25 cellular contexts compared by ENCODE assay signal in genomic region chr4:98905834-98906233, GRCh38. TPM values are rescaled to one million over a fixed set of nuclear protein-coding genes. Genes with fewer than 3 reads are reported as not detected.
A peak's percentile ranks its signal among the peaks of the same experiment; 100 is the strongest.
DNase-seq lines count a peak whose midpoint lies in the region; ATAC-seq and TF ChIP-seq lines count a peak whose summit lies in the region.
"Had no signal": no experiment of that assay in that cellular context is flagged by ENCODE, and none has a peak within 500 bp of the region (broad histone marks: within the 10 kb centered on the region; RNA-seq: fewer than 3 reads in every experiment).

No MANE protein-coding gene starts in this region.

- DNase-seq in AG10803 (ENCODE audit: low read depth) (peak; percentile 36), GM23338 (ENCODE audit: low spot score) (no peak), astrocyte of the hippocampus (ENCODE audit: low read depth, low spot score) (peak; percentile 36), iris pigment epithelial cell (ENCODE audit: low read depth) (peak; percentile 56), NCI-H1417 (lab: John Stamatoyannopoulos, UW) (no peak)
- DNase-seq in stimulated activated CD4-positive, alpha-beta T cell treated with anti-CD3 and anti-CD28 coated beads, Interleukin-1b, Interleukin-23, amount 100 ng/mL, for 48 hours: no peak
- no peak for DNase-seq in naive thymus-derived CD8-positive, alpha-beta T cell
- DNase-seq: activated CD4-positive, CD25-positive, alpha-beta regulatory T cell treated with anti-CD3 and anti-CD28 coated beads, Interleukin-2, amount 50 U/mL, for 72 hours; activated CD8-positive, alpha-beta T cell treated with anti-CD3 and anti-CD28 coated beads for 36 hours; activated naive CD4-positive, alpha-beta T cell; aorta; DMS153; effector memory CD4-positive, alpha-beta T cell; Karpas-422; mammary epithelial cell; MV-4-11; NCI-H1694; NCI-H774; occipital lobe; stimulated activated CD4-positive, alpha-beta T cell treated with anti-CD3 and anti-CD28 coated beads, Interleukin-12 subunit alpha, Interleukin-12 subunit beta, amount 100 ng/mL, for 4 hours; stimulated activated CD8-positive, alpha-beta memory T cell treated with anti-CD3 and anti-CD28 coated beads, Interleukin-4, amount 100 ng/mL, for 48 hours; upper lobe of left lung had no signal

- H3K27me3 ChIP-seq in GM23338 (ENCODE audit: insufficient read depth): no peaks in the 10 kb centered on the region
- H3K27me3 ChIP-seq: esophagus muscularis mucosa, upper lobe of left lung had no signal

- no peaks in the 10 kb centered on the region for H3K9me2 ChIP-seq in GM23338 (ENCODE audit: insufficient read depth)

- no peak overlapping the region for H3K27ac ChIP-seq in GM23338 (ENCODE audit: low read depth)
- H3K27ac ChIP-seq: esophagus muscularis mucosa, upper lobe of left lung had no signal

- ATAC-seq in GM23338: no peak
- no peak for ATAC-seq in GM21381 (IDR thresholded peaks at IDR 0.05; ENCODE audit: unreplicated experiment)
- no peak for ATAC-seq in naive thymus-derived CD8-positive, alpha-beta T cell
- ATAC-seq: activated CD8-positive, alpha-beta T cell treated with anti-CD3 and anti-CD28 coated beads for 36 hours; Right ventricle myocardium inferior had no signal

- peak overlapping the region; percentile 13; the same call in 1 of the 2 replicates for H3K27ac Mint-ChIP-seq in GM23338
- H3K27ac Mint-ChIP-seq in naive thymus-derived CD8-positive, alpha-beta T cell: peak overlapping the region in 3 of 10 donors; percentile 8 to 73 (median 35)

- H3F3A ChIP-seq in GM23338 (replicated peaks; ENCODE audit: low read depth): no peaks in the 10 kb centered on the region

- peaks cover 3% of the 10 kb centered on the region for H3K27me3 Mint-ChIP-seq in GM23338 (ENCODE audit: insufficient read depth, low read depth, poor library complexity)
- no peaks in the 10 kb centered on the region for H3K27me3 Mint-ChIP-seq in naive thymus-derived CD8-positive, alpha-beta T cell
- H3K27me3 Mint-ChIP-seq: activated CD8-positive, alpha-beta T cell treated with anti-CD3 and anti-CD28 coated beads for 36 hours had no signal

- peaks cover 76% of the 10 kb centered on the region for H4K20me1 ChIP-seq in GM23338 (replicated peaks; ENCODE audit: insufficient read depth)

- H3K36me3 Mint-ChIP-seq in GM23338 (ENCODE audit: low read depth): peaks cover 21% of the 10 kb centered on the region
- peaks cover 0 to 36% (median 21%) of the 10 kb centered on the region in 3 donors for H3K36me3 Mint-ChIP-seq in naive thymus-derived CD8-positive, alpha-beta T cell

- H3K4me2 ChIP-seq in GM23338: 0 out of 2 replicates have a peak overlapping the region, but pooled peaks have one; percentile 12

- no peak overlapping the region for H2AFZ ChIP-seq in GM23338

- 0 out of 2 replicates have a peak, but pooled peaks cover 6% of the 10 kb centered on the region for H3K36me3 ChIP-seq in GM23338 (ENCODE audit: insufficient read depth)

- no peak overlapping the region for H3K4me3 Mint-ChIP-seq in GM23338
- H3K4me3 Mint-ChIP-seq in naive thymus-derived CD8-positive, alpha-beta T cell: peak overlapping the region in 1 of 10 donors; percentile 33
- H3K4me3 Mint-ChIP-seq: activated CD8-positive, alpha-beta T cell treated with anti-CD3 and anti-CD28 coated beads for 36 hours had no signal

- H3K4me1 ChIP-seq in GM23338 (ENCODE audit: insufficient read depth): peaks cover 45% of the 10 kb centered on the region

- H3K4me1 Mint-ChIP-seq in GM23338: peaks cover 50% of the 10 kb centered on the region
- peaks cover 32 to 80% (median 76%) of the 10 kb centered on the region in 4 donors for H3K4me1 Mint-ChIP-seq in naive thymus-derived CD8-positive, alpha-beta T cell

- H3K9me3 Mint-ChIP-seq in GM23338: no peaks in the 10 kb centered on the region
- H3K9me3 Mint-ChIP-seq in naive thymus-derived CD8-positive, alpha-beta T cell: no peaks in the 10 kb centered on the region
- H3K9me3 Mint-ChIP-seq: activated CD8-positive, alpha-beta T cell treated with anti-CD3 and anti-CD28 coated beads for 36 hours had no signal

- H3K79me2 ChIP-seq in GM23338 (replicated peaks; ENCODE audit: insufficient read depth): peaks cover 100% of the 10 kb centered on the region

- POLR2A ChIA-PET in naive thymus-derived CD8-positive, alpha-beta T cell (lab: Charles Lee): no interaction called here

- TF ChIP-seq CTCF in AG10803 (conservative IDR thresholded peaks at IDR 0.05; ENCODE audit: low read length) (no peak), GM23338 (conservative IDR thresholded peaks at IDR 0.05; ENCODE audit: low read depth in 2 of 2) (no peak)

- H3K4me3 ChIP-seq in AG10803 (ENCODE audit: low read length): no peak overlapping the region
- no peak overlapping the region for H3K4me3 ChIP-seq in GM23338
- H3K4me3 ChIP-seq: esophagus muscularis mucosa, upper lobe of left lung had no signal

TF ChIP-seq in GM23338, 12 proteins besides CTCF, POLR2A, EP300 and RAD21:
- no peak for TF ChIP-seq EZH2phosphoT487 (IDR thresholded peaks at IDR 0.05; ENCODE audit: unreplicated experiment)
- no peak for TF ChIP-seq ZNF462 (CRISPR knock-in tag; IDR thresholded peaks at IDR 0.05)
- TF ChIP-seq NANOG (IDR thresholded peaks at IDR 0.05; ENCODE audit: borderline replicate concordance): no peak
- no peak for TF ChIP-seq ZNF114 (CRISPR knock-in tag; IDR thresholded peaks at IDR 0.05)
- no peak for TF ChIP-seq ZNF331 (CRISPR knock-in tag; IDR thresholded peaks at IDR 0.05; ENCODE audit: low read depth)
- no peak for TF ChIP-seq EZH2 (IDR thresholded peaks at IDR 0.05; ENCODE audit: low read depth, unreplicated experiment)

RNA-seq across cellular contexts. Expression of gene EIF4E, which starts 23.1 kb away (rescaled TPM):
- total RNA-seq in GM23338 (2014; rRNA removed; shearing (Covaris generic)): 257 and 351 TPM in 2 replicates
- 102 and 113 TPM in 2 replicates for polyA plus RNA-seq in GM23338 (2016; fragmentation: Nextera tagmentation; extraction: Ambion mirVana)
- 10 to 100 TPM; 54.6 to 75.7 TPM for total RNA-seq in naive thymus-derived CD8-positive, alpha-beta T cell
- polyA plus RNA-seq in naive thymus-derived CD8-positive, alpha-beta T cell: 10 to 100 TPM; 51.5 to 68.3 (median 62.7) TPM

Comparison
In these comparisons a context has a peak if more than half of its experiments do, and no peak if none do; other contexts are left out.
1. DNase-seq: peak in AG10803 (single experiment), astrocyte of the hippocampus (single experiment) and iris pigment epithelial cell (single experiment); none in GM23338 (single experiment), NCI-H1417 (0 of 3), stimulated activated CD4-positive, alpha-beta T cell treated with anti-CD3 and anti-CD28 coated beads, Interleukin-1b, Interleukin-23, amount 100 ng/mL, for 48 hours (single experiment) and naive thymus-derived CD8-positive, alpha-beta T cell (0 of 10).